Comparison of ENCODE assay signal across 11 cellular contexts in genomic region chr10:72340911-72341310, GRCh38. TPM values are rescaled to one million over a fixed set of nuclear protein-coding genes. Genes with fewer than 3 reads are reported as not detected.
DNase-seq lines count a peak whose midpoint lies in the region; ATAC-seq, FAIRE-seq and TF ChIP-seq lines count a peak whose summit lies in the region.
"Had no signal": no experiment of that assay in that cellular context is flagged by ENCODE, and none has a peak within 500 bp of the region (broad histone marks: within the 10 kb centered on the region; RNA-seq: fewer than 3 reads in every experiment).

No MANE protein-coding gene starts in this region.

- DNase-seq in left cardiac atrium (peak; percentile 35), right atrium auricular region (ENCODE audit: low spot score) (no peak), GM12878 (ENCODE audit: low read depth, low spot score) (no peak), memory B cell (ENCODE audit: low spot score in 2 of 2) (no peak), upper lobe of left lung (peak; percentile 86 to 87), UCSD-AML1 (lab: John Stamatoyannopoulos, UW; ENCODE audit: unreplicated experiment) (no peak), NCI-H2171 treated with DMSO at 0.1 percent for 48 hours (lab: John Stamatoyannopoulos, UW) (no peak), H9 (no peak)
- DNase-seq: occipital lobe had no signal

- no peaks in the 10 kb centered on the region for H3K23me2 ChIP-seq in H9 (ENCODE audit: insufficient read length, low read depth, low read length, poor library complexity, severe bottlenecking)

- H3K4ac ChIP-seq in H9 (ENCODE audit: low read depth, low read length) = no peak overlapping the region

- no peak overlapping the region for H4K5ac ChIP-seq in H9 (ENCODE audit: insufficient read length, low read depth, low read length)

- H2AFZ ChIP-seq in GM12878 (ENCODE audit: control insufficient read depth, low read depth, low read length) = no peak overlapping the region
- H2AFZ ChIP-seq in H9 (ENCODE audit: low read length) = no peak overlapping the region

- no peak overlapping the region for H2BK5ac ChIP-seq in H9 (ENCODE audit: insufficient read length, low read length)

- peaks cover 13% of the 10 kb centered on the region for H3K36me3 Mint-ChIP-seq in memory B cell
- peaks cover 10 to 58% (median 24%) of the 10 kb centered on the region in 3 experiments for H3K36me3 Mint-ChIP-seq in H9 (ENCODE audit: insufficient read depth in 1 of 3, low read depth in 3 of 3)

- ATAC-seq in left cardiac atrium (no peak), GM12878 (peak; percentile 43), memory B cell (ENCODE audit: low read depth) (no peak), upper lobe of left lung (ENCODE audit: low FRiP score in 2 of 2) (peak; percentile 20 to 52)

- H3K56ac ChIP-seq in H9 (ENCODE audit: insufficient read length, low read depth, low read length) = no peak overlapping the region

- 30% methylated on average over 14 of the region's 14 CpGs for WGBS in GM12878 (ENCODE audit: insufficient coverage, insufficient replicate concordance, low lambda C conversion rate, missing lambda C conversion rate)
- 47 to 72% methylated on average over 3 to 14 of the region's 14 CpGs for WGBS in upper lobe of left lung, 2 donors
- WGBS in H9 (ENCODE audit: extremely low coverage, insufficient read length, low lambda C conversion rate) = no CpG with 5 or more reads among the region's 14 CpGs

- H2BK12ac ChIP-seq in H9 (ENCODE audit: insufficient read length, low read depth, low read length) = no peak overlapping the region

- H2BK20ac ChIP-seq in H9 (ENCODE audit: low read depth, low read length, poor library complexity, severe bottlenecking) = no peak overlapping the region

- no peak overlapping the region for H3K27ac ChIP-seq in right atrium auricular region
- H3K27ac ChIP-seq in GM12878 (ENCODE audit: control insufficient read depth, insufficient read depth) = no peak overlapping the region; the same call in 1 of the 2 replicates
- peak overlapping the region; percentile 51 to 79 (median 64) for H3K27ac ChIP-seq in upper lobe of left lung
- no peak overlapping the region for H3K27ac ChIP-seq in H9 (ENCODE audit: insufficient read length, low read depth, low read length)

- no peak overlapping the region for H3K14ac ChIP-seq in H9 (ENCODE audit: insufficient read depth, low read length)

- H3K4me3 ChIP-seq in right atrium auricular region (no peak overlapping the region), GM12878 (no peak overlapping the region), upper lobe of left lung (no peak overlapping the region)

- no peaks in the 10 kb centered on the region for H3K9me3 Mint-ChIP-seq in memory B cell
- H3K9me3 Mint-ChIP-seq in H9 = no peaks in the 10 kb centered on the region

- POLR2A ChIA-PET in GM12878 (lab: Charles Lee) = interaction anchor here (1.1 kb wide), 1 partner anchor 9 kb away, joined by 3 read pairs; no protein-coding TSS in a partner anchor

- no peak overlapping the region for H2AK5ac ChIP-seq in H9 (ENCODE audit: insufficient read length, low read length)

- RAD21 ChIA-PET in GM12878 (lab: Charles Lee; ENCODE audit: unreplicated experiment) = interaction anchor here (2.7 kb wide), 1 partner anchor 292 kb away, joined by 16 read pairs; no protein-coding TSS in a partner anchor

- H3K4me1 Mint-ChIP-seq in memory B cell = peaks cover 15% of the 10 kb centered on the region
- no peaks in the 10 kb centered on the region for H3K4me1 Mint-ChIP-seq in H9

- H3K27ac Mint-ChIP-seq in memory B cell = peak overlapping the region; percentile 53
- peak overlapping the region in 1 of 3 experiments; percentile 80; a peak in 1 of 7 replicates for H3K27ac Mint-ChIP-seq in H9

- no peak overlapping the region for H4K91ac ChIP-seq in H9 (ENCODE audit: insufficient read length, low read depth, low read length)

- no peak overlapping the region for H3K23ac ChIP-seq in H9 (ENCODE audit: insufficient read length, low read depth, low read length)

- no peaks in the 10 kb centered on the region for H3K79me1 ChIP-seq in H9 (ENCODE audit: insufficient read depth, low read depth, low read length, poor library complexity, severe bottlenecking)

- H3K27me3 Mint-ChIP-seq in memory B cell (no peaks in the 10 kb centered on the region), H9 (ENCODE audit: low read depth) (no peaks in the 10 kb centered on the region)

- no peak for FAIRE-seq in GM12878 (lab: Jason Lieb, UNC)
- FAIRE-seq: bronchial epithelial cell, islet of Langerhans had no signal

- TF ChIP-seq RAD21 in GM12878 (IDR thresholded peaks at IDR 0.05; ENCODE audit: insufficient read depth, low read depth, low read length) = no peak

- no peaks in the 10 kb centered on the region for H3K79me2 ChIP-seq in GM12878 (ENCODE audit: control insufficient read depth, insufficient read depth, low read length)
- no peaks in the 10 kb centered on the region for H3K79me2 ChIP-seq in H9 (ENCODE audit: insufficient read depth, low read length)

- no peak overlapping the region for H3K18ac ChIP-seq in H9 (ENCODE audit: insufficient read length, low read depth, low read length)

- H3K36me3 ChIP-seq in right atrium auricular region (peaks cover 65% of the 10 kb centered on the region), GM12878 (ENCODE audit: control insufficient read depth in 2 of 2, insufficient read depth in 2 of 2, low read length in 1 of 2) (peaks cover 25 to 30% of the 10 kb centered on the region in 2 experiments), upper lobe of left lung (peaks cover 4 to 83% (median 62%) of the 10 kb centered on the region in 4 donors)

- peaks cover 0 to 24% of the 10 kb centered on the region in 2 donors for H3K4me1 ChIP-seq in right atrium auricular region
- H3K4me1 ChIP-seq in GM12878 (ENCODE audit: control insufficient read depth, insufficient read depth, low read length) = peaks cover 34% of the 10 kb centered on the region
- peaks cover 12 to 34% (median 30%) of the 10 kb centered on the region in 4 donors for H3K4me1 ChIP-seq in upper lobe of left lung
- H3K4me1 ChIP-seq in H9 (ENCODE audit: insufficient read depth, low read length) = no peaks in the 10 kb centered on the region

- TF ChIP-seq POLR2A in GM12878 (IDR thresholded peaks at IDR 0.05; ENCODE audit: low read depth, low read length) (no peak), upper lobe of left lung (IDR thresholded peaks at IDR 0.05) (peak in 1 of 4 donors; percentile 7)

- SMC1A ChIA-PET in GM12878 (lab: Charles Lee; ENCODE audit: uncharacterized antibody, unreplicated experiment) = interaction anchor here (1.3 to 2.0 kb wide), 3 partner anchors 10 to 385 kb away, joined by 3 to 11 read pairs (median 4); no protein-coding TSS in a partner anchor

- H3K4me2 ChIP-seq in GM12878 (ENCODE audit: control insufficient read depth, insufficient read depth) (no peak overlapping the region), H9 (ENCODE audit: insufficient read depth, insufficient read length, low read length) (no peak overlapping the region)

- H3K9me3 ChIP-seq in right atrium auricular region (no peaks in the 10 kb centered on the region), GM12878 (replicated peaks; ENCODE audit: control insufficient read depth, insufficient read depth, low read length) (no peaks in the 10 kb centered on the region; the same call in 2 of the 3 replicates), upper lobe of left lung (no peaks in the 10 kb centered on the region), H9 (ENCODE audit: control insufficient read depth, low read depth, low read length) (no peaks in the 10 kb centered on the region)

- intact Hi-C loops in left cardiac atrium (cut with DNase I) = no loop called here
- intact Hi-C loops in GM12878 (cut with micrococcal nuclease; ENCODE audit: unreplicated experiment) = loop anchor here (2.0 kb wide), 1 partner anchor 384 kb away; no protein-coding TSS in a partner anchor

- H2BK120ac ChIP-seq in H9 (ENCODE audit: low read depth, low read length, poor library complexity, severe bottlenecking) = no peak overlapping the region

- no peak overlapping the region for H2BK15ac ChIP-seq in H9 (ENCODE audit: low read depth, low read length)

- no peak overlapping the region for H3K4me3 Mint-ChIP-seq in memory B cell
- no peak overlapping the region for H3K4me3 Mint-ChIP-seq in H9

- H3K27me3 ChIP-seq in right atrium auricular region = no peaks in the 10 kb centered on the region
- no peaks in the 10 kb centered on the region for H3K27me3 ChIP-seq in GM12878 (replicated peaks in 1 of 2; ENCODE audit: control insufficient read depth in 2 of 2, insufficient read depth in 2 of 2, low read length in 1 of 2)
- no peaks in the 10 kb centered on the region for H3K27me3 ChIP-seq in upper lobe of left lung
- H3K27me3 ChIP-seq in H9 (ENCODE audit: insufficient read depth, low read length) = no peaks in the 10 kb centered on the region

- H3K9ac ChIP-seq in GM12878 (ENCODE audit: control insufficient read depth, insufficient read depth, low read length) (no peak overlapping the region), H9 (ENCODE audit: extremely low read depth, insufficient read length, low read length) (no peak overlapping the region)

- TF ChIP-seq CTCF in right atrium auricular region (IDR thresholded peaks at IDR 0.05) (no peak), GM12878 (IDR thresholded peaks at IDR 0.05 in 2 of 3, conservative IDR thresholded peaks at IDR 0.05 in 1 of 3; ENCODE audit: control insufficient read depth in 2 of 3, extremely low read depth in 1 of 3, insufficient read depth in 1 of 3, low read depth in 3 of 3, low read length in 3 of 3) (no peak), upper lobe of left lung (IDR thresholded peaks at IDR 0.05) (no peak), H9 (conservative IDR thresholded peaks at IDR 0.05) (no peak)

- H4K20me1 ChIP-seq in GM12878 (ENCODE audit: control insufficient read depth, insufficient read depth) (no peaks in the 10 kb centered on the region), H9 (ENCODE audit: control insufficient read depth, insufficient read depth, insufficient read length) (no peaks in the 10 kb centered on the region)

- no TSS peak for BruUV-seq in GM12878 (replicated peaks; lab: Mats Ljungman, UMichigan)

- no peak overlapping the region for H3T11ph ChIP-seq in H9 (ENCODE audit: low read length)

- CTCF ChIA-PET in GM12878 (lab: Yijun Ruan, JAX) = interaction anchor here (1.1 to 16.6 kb wide), 12 partner anchors 9 to 444 kb away, joined by 3 to 275 read pairs (median 6); partner anchors contain the start of gene DDIT4

- in situ Hi-C loops in GM12878 (cut with MboI) = no loop called here

- no peak for TF ChIP-seq EP300 in GM12878 (IDR thresholded peaks at IDR 0.05; ENCODE audit: borderline replicate concordance in 1 of 2, control insufficient read depth in 1 of 2, low read depth in 2 of 2, low read length in 2 of 2)
- peak in 1 of 4 donors; percentile 21 for TF ChIP-seq EP300 in upper lobe of left lung (IDR thresholded peaks at IDR 0.05)

- H4K8ac ChIP-seq in H9 (replicated peaks; ENCODE audit: insufficient read length, low read depth, low read length) = no peak overlapping the region

RNA-seq across cellular contexts. Expression of gene DNAJB12, which starts 13.8 kb away (rescaled TPM):
- 10 to 100 TPM; 25.8 to 33.4 TPM for total RNA-seq in left cardiac atrium
- total RNA-seq in right atrium auricular region = 10 to 100 TPM; 24.5 to 36.8 TPM
- 25.8 and 26.5 TPM in 2 replicates for total RNA-seq in GM12878 (2013; cell fraction: nucleolus; rRNA removed)
- 27.0 and 29.9 TPM in 2 replicates for total RNA-seq in GM12878 (2014; rRNA removed)
- total RNA-seq in GM12878 (2014; rRNA removed; fragmentation: Illumina TruSeq; extraction: Trizol) = 16.0 and 18.0 TPM in 2 replicates
- 26.9 and 27.7 TPM in 2 replicates for total RNA-seq in GM12878 (2021)
- 8.5 TPM for polyA plus RNA-seq in GM12878 (2011; ENCODE audit: low read depth)
- 4.5 and 10.7 TPM in 2 replicates for polyA plus RNA-seq in GM12878 (2011; rRNA removed)
- polyA plus RNA-seq in GM12878 (2011; cell fraction: cytosol; rRNA removed) = 13.3 and 15.1 TPM in 2 replicates
- polyA plus RNA-seq in GM12878 (2011; cell fraction: nucleus; rRNA removed) = 27.0 and 29.8 TPM in 2 replicates
- 13.1 and 16.0 TPM in 2 replicates for polyA plus RNA-seq in GM12878 (2012)
- polyA plus RNA-seq in GM12878 (2014; fragmentation: Illumina TruSeq; extraction: Trizol) = 11.1 and 19.3 TPM in 2 replicates
- polyA plus RNA-seq in GM12878 (2014; fragmentation: Nextera tagmentation; extraction: Ambion mirVana) = 1 to 10 TPM; 4.6 to 7.6 TPM
- polyA plus RNA-seq in GM12878 (2014; rRNA removed) = 18.4 and 22.7 TPM in 2 replicates
- 10 to 100 TPM; 28.7 to 31.6 TPM for polyA plus RNA-seq in GM12878 (2016; fragmentation: Nextera tagmentation; extraction: Ambion mirVana)
- 7.8 and 11.3 TPM in 2 replicates for polyA minus RNA-seq in GM12878 (2011; rRNA and poly(A)+ RNA removed)
- 6.5 and 9.6 TPM in 2 replicates for polyA minus RNA-seq in GM12878 (2011; cell fraction: cytosol; rRNA and poly(A)+ RNA removed)
- 9.7 and 19.6 TPM in 2 replicates for polyA minus RNA-seq in GM12878 (2011; cell fraction: nucleus; rRNA and poly(A)+ RNA removed)
- total RNA-seq in upper lobe of left lung = 10 to 100 TPM; 24.4 to 81.7 (median 49.2) TPM
- total RNA-seq in H9 (2021) = 25.9 and 27.6 TPM in 2 replicates

Comparison
In these comparisons a context has a peak if more than half of its experiments do, and no peak if none do; other contexts are left out.
1. DNase-seq: peak in left cardiac atrium (single experiment) and upper lobe of left lung (2 of 2); none in right atrium auricular region (single experiment), GM12878 (single experiment), memory B cell (0 of 2), UCSD-AML1 (single experiment), NCI-H2171 treated with DMSO at 0.1 percent for 48 hours (single experiment) and H9 (single experiment).
2. ATAC-seq: peak in GM12878 (single experiment) and upper lobe of left lung (2 of 2); none in left cardiac atrium (0 of 2) and memory B cell (single experiment).
3. H3K27ac ChIP-seq: peak in upper lobe of left lung (4 of 4); none in right atrium auricular region (0 of 2), GM12878 (single experiment) and H9 (single experiment).